2 cellular contexts compared by ENCODE assay signal in genomic region chr11:45237666-45238348, GRCh38.
TF ChIP-seq lines count a peak whose summit lies in the region.

No MANE protein-coding gene starts in this region.

TF ChIP-seq in GM23338, 12 proteins besides CTCF, POLR2A, EP300 and RAD21 (continued from another document):
- no peak for TF ChIP-seq ETS1 (IDR thresholded peaks at IDR 0.05)
- no peak for TF ChIP-seq EZH2phosphoT487 (IDR thresholded peaks at IDR 0.05; ENCODE audit: unreplicated experiment)
- TF ChIP-seq NANOG (IDR thresholded peaks at IDR 0.05; ENCODE audit: borderline replicate concordance) = no peak
- no peak for TF ChIP-seq ZNF462 (CRISPR knock-in tag; IDR thresholded peaks at IDR 0.05)
- TF ChIP-seq POLR2AphosphoS5 (IDR thresholded peaks at IDR 0.05; ENCODE audit: low read depth) = no peak
- TF ChIP-seq JUNB (IDR thresholded peaks at IDR 0.05; ENCODE audit: unreplicated experiment) = no peak
- TF ChIP-seq REST (IDR thresholded peaks at IDR 0.05; ENCODE audit: unreplicated experiment) = no peak
- no peak for TF ChIP-seq STAT1 (IDR thresholded peaks at IDR 0.05; ENCODE audit: unreplicated experiment)
- TF ChIP-seq ZNF331 (CRISPR knock-in tag; IDR thresholded peaks at IDR 0.05; ENCODE audit: low read depth) = no peak
- no peak for TF ChIP-seq ZNF114 (CRISPR knock-in tag; IDR thresholded peaks at IDR 0.05)
- TF ChIP-seq EZH2 (IDR thresholded peaks at IDR 0.05; ENCODE audit: low read depth, unreplicated experiment) = no peak

TF ChIP-seq in GM12891, 5 proteins besides CTCF, POLR2A, EP300 and RAD21 (continued from another document):
- no peak for TF ChIP-seq TAF1 (IDR thresholded peaks at IDR 0.05; ENCODE audit: low read depth, low read length)
- no peak for TF ChIP-seq PAX5 (IDR thresholded peaks at IDR 0.05; ENCODE audit: insufficient read depth, low read length, severe bottlenecking)
- no peak for TF ChIP-seq SPI1 (IDR thresholded peaks at IDR 0.05; ENCODE audit: low read depth, low read length)
- TF ChIP-seq POU2F2 (IDR thresholded peaks at IDR 0.05; ENCODE audit: low read depth, low read length) = no peak
